18 cellular contexts compared by ENCODE assay signal in genomic region chr15:87201986-87202385, GRCh38.
DNase-seq lines count a peak whose midpoint lies in the region; TF ChIP-seq lines count a peak whose summit lies in the region.
"Had no signal": no experiment of that assay in that cellular context is flagged by ENCODE, and none has a peak within 500 bp of the region (broad histone marks: within the 10 kb centered on the region; RNA-seq: fewer than 3 reads in every experiment).

No MANE protein-coding gene starts in this region.

- BruUV-seq in mammary epithelial cell (replicated peaks; lab: Mats Ljungman, UMichigan), result no TSS peak

- H3K4me3 ChIP-seq in mammary epithelial cell (replicated peaks in 1 of 3; ENCODE audit: insufficient read depth in 1 of 3, low read depth in 2 of 3, low read length in 3 of 3), result no peak overlapping the region
- H3K4me3 ChIP-seq: A549; BLaER1 treated with 17β-estradiol and CSF1 and Interleukin-3, amounts not matched to agents 10 nM and 100 nM; GM12878 had no signal

- CTCF ChIA-PET in mammary epithelial cell (lab: Charles Lee; ENCODE audit: low non-redundant PET), result no interaction called here

- 93% methylated on average over 2 of the region's 2 CpGs for WGBS in mammary epithelial cell (ENCODE audit: low coverage, missing lambda C conversion rate)

- DNase-seq in NCI-H82 (lab: John Stamatoyannopoulos, UW) (peak; percentile 4), NCI-H82 treated with DMSO at 0.1 percent for 48 hours (lab: John Stamatoyannopoulos, UW; ENCODE audit: unreplicated experiment) (no peak), mammary epithelial cell (no peak)
- no peak for DNase-seq in stimulated activated CD4-positive, alpha-beta T cell treated with anti-CD3 and anti-CD28 coated beads, Interleukin-4, amount 100 ng/mL, for 24 hours
- DNase-seq: AML-193; Caco-2; Calu3; CD4-positive, alpha-beta T cell; CD8-positive, alpha-beta T cell; DMS79 treated with DMSO at 0.1 percent for 48 hours; EL; GDM1 had no signal

- peak overlapping the region; percentile 31 for H3K27ac ChIP-seq in KOPT-K1 (ENCODE audit: low read depth, low read length, poor library complexity, severe bottlenecking)
- no peak overlapping the region for H3K27ac ChIP-seq in mammary epithelial cell (ENCODE audit: insufficient read depth, low read depth, low read length)
- H3K27ac ChIP-seq: 22Rv1; A549; BLaER1 treated with 17β-estradiol and CSF1 and Interleukin-3, amounts not matched to agents 10 nM and 100 nM; C4-2B had no signal

- no peaks in the 10 kb centered on the region for H3K36me3 ChIP-seq in KOPT-K1 (ENCODE audit: insufficient read depth, low read length)
- no peaks in the 10 kb centered on the region for H3K36me3 ChIP-seq in mammary epithelial cell (ENCODE audit: insufficient read depth, low read length)
- H3K36me3 ChIP-seq: BLaER1 treated with 17β-estradiol and CSF1 and Interleukin-3, amounts not matched to agents 10 nM and 100 nM had no signal

- H3K79me2 ChIP-seq in mammary epithelial cell (ENCODE audit: insufficient read depth, low read length), result no peaks in the 10 kb centered on the region

- in situ Hi-C loops in mammary epithelial cell (cut with MboI; ENCODE audit: low sequenced_read_pairs in 2 of 2), result no loop called here

- dilution Hi-C loops in mammary epithelial cell (cut with HindIII; ENCODE audit: low sequenced_read_pairs), result no loop called here

- H4K20me1 ChIP-seq in mammary epithelial cell (ENCODE audit: insufficient read depth, low read length), result no peaks in the 10 kb centered on the region
- H4K20me1 ChIP-seq: BLaER1 treated with 17β-estradiol and CSF1 and Interleukin-3, amounts not matched to agents 10 nM and 100 nM had no signal

- H2AFZ ChIP-seq in mammary epithelial cell (ENCODE audit: low read depth, low read length), result no peak overlapping the region

- H3K27me3 ChIP-seq in mammary epithelial cell (ENCODE audit: insufficient read depth, low read length), result no peaks in the 10 kb centered on the region
- H3K27me3 ChIP-seq: BLaER1 treated with 17β-estradiol and CSF1 and Interleukin-3, amounts not matched to agents 10 nM and 100 nM had no signal

- no peak for TF ChIP-seq CTCF in mammary epithelial cell (conservative IDR thresholded peaks at IDR 0.05 in 1 of 2, IDR thresholded peaks at IDR 0.05 in 1 of 2; ENCODE audit: extremely low read depth in 1 of 2, insufficient read depth in 1 of 2, low read depth in 1 of 2, low read length in 2 of 2)

- no peaks in the 10 kb centered on the region for H3K4me1 ChIP-seq in mammary epithelial cell (ENCODE audit: insufficient read depth, low read length)
- H3K4me1 ChIP-seq: A549; BLaER1 treated with 17β-estradiol and CSF1 and Interleukin-3, amounts not matched to agents 10 nM and 100 nM; Caco-2 had no signal

- no peak overlapping the region for H3K4me2 ChIP-seq in mammary epithelial cell (ENCODE audit: insufficient read depth, low read depth, low read length)
- H3K4me2 ChIP-seq: A549; BLaER1 treated with 17β-estradiol and CSF1 and Interleukin-3, amounts not matched to agents 10 nM and 100 nM had no signal

- intact Hi-C loops in mammary epithelial cell (cut with micrococcal nuclease), result no loop called here

- H3K9ac ChIP-seq in mammary epithelial cell (ENCODE audit: insufficient read depth, low read length), result no peak overlapping the region
- H3K9ac ChIP-seq: BLaER1 treated with 17β-estradiol and CSF1 and Interleukin-3, amounts not matched to agents 10 nM and 100 nM had no signal

- no peaks in the 10 kb centered on the region for H3K9me3 ChIP-seq in KOPT-K1 (ENCODE audit: insufficient read depth, low read length, poor library complexity, severe bottlenecking)
- no peaks in the 10 kb centered on the region for H3K9me3 ChIP-seq in mammary epithelial cell (replicated peaks; ENCODE audit: insufficient read depth, low read length)
- H3K9me3 ChIP-seq: A549; BLaER1 treated with 17β-estradiol and CSF1 and Interleukin-3, amounts not matched to agents 10 nM and 100 nM; Caco-2 had no signal
